In the genomic region with DNA sequence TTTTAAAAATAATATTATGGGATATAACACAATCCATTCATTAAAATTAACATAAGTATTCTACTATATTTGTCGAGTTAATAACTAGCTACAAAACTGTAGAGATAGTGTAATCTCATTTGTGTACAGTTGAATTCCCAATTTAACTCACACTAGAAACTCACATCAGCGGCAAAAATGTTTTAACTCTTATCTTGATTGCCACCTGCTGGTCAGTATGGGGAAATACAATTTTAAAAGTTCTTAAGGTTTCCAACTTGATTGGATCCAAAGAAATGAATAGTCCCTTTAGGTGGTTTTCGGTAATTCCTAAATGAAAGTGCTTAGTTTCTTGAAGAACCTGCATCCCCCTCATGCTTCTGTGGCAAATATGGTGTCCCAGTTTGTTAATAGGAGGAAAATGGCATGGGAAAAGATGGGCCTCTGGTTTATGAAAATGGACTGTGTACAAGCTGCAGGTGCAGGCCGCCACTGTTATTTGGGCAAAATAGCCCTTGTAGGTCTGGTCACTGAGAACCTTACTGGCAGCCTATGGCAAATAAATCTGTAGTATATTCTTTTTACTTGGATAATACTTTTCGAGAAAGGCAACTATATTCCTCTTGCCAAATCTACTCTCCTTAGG, we compare ENCODE assay signal across 9 cellular contexts. TPM values are rescaled to one million over a fixed set of nuclear protein-coding genes. Genes with fewer than 3 reads are reported as not detected.
A peak's percentile ranks its signal among the peaks of the same experiment; 100 is the strongest.
DNase-seq lines count a peak whose midpoint lies in the region; ATAC-seq, FAIRE-seq and TF ChIP-seq lines count a peak whose summit lies in the region.
"Had no signal": no experiment of that assay in that cellular context is flagged by ENCODE, and none has a peak within 500 bp of the region (broad histone marks: within the 10 kb centered on the region; RNA-seq: fewer than 3 reads in every experiment).

No MANE protein-coding gene starts in this region.

- H2BK120ac ChIP-seq in mesenchymal stem cell (ENCODE audit: low read depth, low read length) = no peak overlapping the region

- peak; percentile 2 for DNase-seq in ELF-1 (ENCODE audit: low read depth, low spot score)
- DNase-seq in NCI-H446 (lab: John Stamatoyannopoulos, UW) = peak; percentile 57 to 75
- peak; percentile 39 for DNase-seq in bronchial epithelial cell (ENCODE audit: low read depth)
- DNase-seq in mesenchymal stem cell = peak; percentile 17
- DNase-seq in C1 segment of cervical spinal cord (lab: John Stamatoyannopoulos, UW) = no peak
- no peak for DNase-seq in GOT3 (lab: John Stamatoyannopoulos, UW)
- DNase-seq in SHP77 treated with DMSO at 0.1 percent for 48 hours (lab: John Stamatoyannopoulos, UW) = no peak

- H3K27me3 ChIP-seq in bronchial epithelial cell (ENCODE audit: control insufficient read depth, insufficient read depth, low read length) (no peaks in the 10 kb centered on the region), mesenchymal stem cell (ENCODE audit: control insufficient read depth in 1 of 2, insufficient read depth in 1 of 2, low read length in 2 of 2) (no peaks in the 10 kb centered on the region)

- no peak overlapping the region for H4K91ac ChIP-seq in mesenchymal stem cell (ENCODE audit: low read length)

- H3K14ac ChIP-seq in mesenchymal stem cell (ENCODE audit: low read length in 2 of 2) = no peak overlapping the region

- H3K79me1 ChIP-seq in mesenchymal stem cell (replicated peaks; ENCODE audit: low read length, poor library complexity, severe bottlenecking) = no peaks in the 10 kb centered on the region

- H2AK5ac ChIP-seq in mesenchymal stem cell (ENCODE audit: low read length, severe bottlenecking) = no peak overlapping the region

- H3K4me3 ChIP-seq in bronchial epithelial cell (ENCODE audit: low read depth, low read length) = no peak overlapping the region
- no peak overlapping the region for H3K4me3 ChIP-seq in mesenchymal stem cell (ENCODE audit: insufficient read depth in 1 of 2, low read depth in 1 of 2, low read length in 2 of 2)

- H2BK15ac ChIP-seq in mesenchymal stem cell (ENCODE audit: low read depth, poor library complexity, severe bottlenecking) = no peak overlapping the region

- H3K27ac ChIP-seq in mesenchymal stem cell (ENCODE audit: low read length, poor library complexity, severe bottlenecking) = no peak overlapping the region

- H3K9me3 ChIP-seq in mesenchymal stem cell (ENCODE audit: control insufficient read depth, low read length) = no peaks in the 10 kb centered on the region

- TF ChIP-seq CTCF in bronchial epithelial cell (IDR thresholded peaks at IDR 0.05; ENCODE audit: insufficient read depth, low read length, severe bottlenecking) = peak; percentile 48

- H3K36me3 ChIP-seq in bronchial epithelial cell (ENCODE audit: control insufficient read depth, insufficient read depth, low read length) (no peaks in the 10 kb centered on the region), mesenchymal stem cell (ENCODE audit: control insufficient read depth in 1 of 2, insufficient read depth in 2 of 2, low read depth in 1 of 2, low read length in 2 of 2) (no peaks in the 10 kb centered on the region)

- H4K8ac ChIP-seq in mesenchymal stem cell (ENCODE audit: low read length) = no peak overlapping the region

- H3K4me2 ChIP-seq in mesenchymal stem cell (ENCODE audit: low read length, poor library complexity, severe bottlenecking) = no peak overlapping the region

- H3K9ac ChIP-seq in mesenchymal stem cell (ENCODE audit: low read length) = no peak overlapping the region

- H2AFZ ChIP-seq in mesenchymal stem cell (ENCODE audit: low read depth, low read length) = no peak overlapping the region

- no peak for FAIRE-seq in bronchial epithelial cell (lab: Jason Lieb, UNC)

- H3K18ac ChIP-seq in mesenchymal stem cell (ENCODE audit: low read depth in 1 of 2, low read length in 2 of 2) = no peak overlapping the region

- no peak overlapping the region for H2BK12ac ChIP-seq in mesenchymal stem cell (ENCODE audit: low read length in 2 of 2)

- peak; percentile 63 for ATAC-seq in HG02938 (IDR thresholded peaks at IDR 0.05; ENCODE audit: unreplicated experiment)

- no peak overlapping the region for H2BK5ac ChIP-seq in mesenchymal stem cell (ENCODE audit: low read depth, low read length, poor library complexity, severe bottlenecking)

- H3K4me1 ChIP-seq in mesenchymal stem cell (ENCODE audit: control insufficient read depth, insufficient read depth, low read depth, low read length) = no peaks in the 10 kb centered on the region

- H3K23ac ChIP-seq in mesenchymal stem cell (ENCODE audit: low read length in 2 of 2) = no peak overlapping the region

- no peak overlapping the region for H3K4ac ChIP-seq in mesenchymal stem cell (ENCODE audit: low read depth in 1 of 2, low read length in 2 of 2)

- 52% methylated on average over 4 of the region's 5 CpGs for WGBS in mesenchymal stem cell

RNA-seq across cellular contexts. Expression of a gene that starts 33.7 kb away (rescaled TPM):
- not detected in 2 replicates for total RNA-seq in bronchial epithelial cell
- not detected for polyA plus RNA-seq in mesenchymal stem cell (2013, experiment 1 of 2)
- polyA plus RNA-seq in mesenchymal stem cell (2013, experiment 2 of 2) = not detected
- total RNA-seq: T-helper 1 cell treated with Interleukin-12 subunit alpha and Interleukin-12 subunit beta and Interleukin-4 antibody, amounts not matched to agents 30 ng/mL and 1 ng/mL, for 36 hours had no signal

Comparison
In these comparisons a context has a peak if more than half of its experiments do, and no peak if none do; other contexts are left out.
1. DNase-seq: peak in ELF-1 (single experiment), NCI-H446 (2 of 2), bronchial epithelial cell (single experiment) and mesenchymal stem cell (single experiment); none in C1 segment of cervical spinal cord (0 of 14), GOT3 (single experiment) and SHP77 treated with DMSO at 0.1 percent for 48 hours (single experiment).